24 cellular contexts compared by ENCODE assay signal in genomic region chr11:26557666-26558065, GRCh38. TPM values are rescaled to one million over a fixed set of nuclear protein-coding genes. Genes with fewer than 3 reads are reported as not detected.
"Had no signal": no experiment of that assay in that cellular context is flagged by ENCODE, and none has a peak within 500 bp of the region (broad histone marks: within the 10 kb centered on the region; RNA-seq: fewer than 3 reads in every experiment).

No MANE protein-coding gene starts in this region.

- H3K4me2 ChIP-seq: smooth muscle cell had no signal

- H3K36me3 Mint-ChIP-seq: naive thymus-derived CD8-positive, alpha-beta T cell had no signal

- H3K27ac ChIP-seq: coronary artery, foreskin keratinocyte, right atrium auricular region, tibial artery had no signal

- H3K27me3 ChIP-seq: foreskin keratinocyte, right atrium auricular region, tibial artery had no signal

- H3K36me3 ChIP-seq: right atrium auricular region, tibial artery had no signal

- H3K27me3 Mint-ChIP-seq: naive thymus-derived CD8-positive, alpha-beta T cell had no signal

- H3K4me3 Mint-ChIP-seq: naive thymus-derived CD8-positive, alpha-beta T cell had no signal

- H3K27ac Mint-ChIP-seq: naive thymus-derived CD8-positive, alpha-beta T cell had no signal

- H3K4me1 ChIP-seq: foreskin keratinocyte, right atrium auricular region, tibial artery had no signal

- H3K4me3 ChIP-seq: coronary artery, right atrium auricular region, smooth muscle cell, tibial artery had no signal

- H3K9me3 ChIP-seq: right atrium auricular region, tibial artery had no signal

- H3K4me1 Mint-ChIP-seq: naive thymus-derived CD8-positive, alpha-beta T cell had no signal

- DNase-seq: caudate nucleus; effector CD8-positive, alpha-beta T cell; foreskin keratinocyte; head of caudate nucleus; hypothalamus; islet precursor cell; mammary epithelial cell; naive thymus-derived CD8-positive, alpha-beta T cell; stimulated activated CD4-positive, alpha-beta T cell treated with anti-CD3 and anti-CD28 coated beads, Interleukin-2, amount 100 ng/mL, for 48 hours; stimulated activated naive CD8-positive, alpha-beta T cell treated with anti-CD3 and anti-CD28 coated beads, Interleukin-15, Interleukin-2, amounts not matched to agents 100 U/mL and 50 U/mL, for 24 hours; tibial artery had no signal

RNA-seq across cellular contexts. Expression of gene MUC15, which starts 14.4 kb away (rescaled TPM):
- total RNA-seq: cerebellum; dermis microvascular lymphatic vessel endothelial cell; fibroblast of lung; left lobe of liver; mesenteric fat pad; mononuclear cell; naive thymus-derived CD8-positive, alpha-beta T cell; osteocyte; posterior vena cava; right atrium auricular region; temporal lobe had no signal
- polyA plus RNA-seq: fibroblast of lung; mammary epithelial cell; naive thymus-derived CD8-positive, alpha-beta T cell; neural cell had no signal
